Comparison of ENCODE assay signal across 30 cellular contexts in genomic region chr17:66698270-66698669, GRCh38.
"Had no signal": no experiment of that assay in that cellular context is flagged by ENCODE, and none has a peak within 500 bp of the region (broad histone marks: within the 10 kb centered on the region; RNA-seq: fewer than 3 reads in every experiment).

No MANE protein-coding gene starts in this region.

- H3K4me1 ChIP-seq: ascending aorta, breast epithelium had no signal

- H3K27ac Mint-ChIP-seq: activated B cell treated with CpG ODN at 0.5 μM for 24 hours; activated CD4-positive, alpha-beta memory T cell treated with anti-CD3 and anti-CD28 coated beads, Interleukin-2, amount 10 ng/mL, durations not matched to agents 7 days and 5 days; activated CD4-positive, alpha-beta T cell treated with anti-CD3 and anti-CD28 coated beads, Interleukin-2, amount 10 ng/mL, durations not matched to agents 7 days and 5 days; activated naive CD4-positive, alpha-beta T cell treated with anti-CD3 and anti-CD28 coated beads, Interleukin-2, amount 10 ng/mL, durations not matched to agents 7 days and 5 days; activated naive CD8-positive, alpha-beta T cell treated with anti-CD3 and anti-CD28 coated beads, Interleukin-2, amount 10 ng/mL, durations not matched to agents 7 days and 5 days; activated T-helper 2 cell treated with anti-CD3 and anti-CD28 coated beads, Interferon-gamma antibody, Interleukin-2, Interleukin-4, amounts not matched to agents 10 μg/mL and 5 μg/mL and 100 μg/mL, durations not matched to agents 14 hours and 24 hours and 36 hours; brain; dendritic cell treated with granulocyte-macrophage colony-stimulating factor and Interleukin-4, amounts not matched to agents 40 ng/mL and 50 ng/mL, for 4 days; endodermal cell; T-helper 17 cell; T-helper 2 cell treated with Interferon-gamma antibody and Interleukin-4, amounts not matched to agents 5 μg/mL and 100 μg/mL, for 36 hours had no signal

- H3K27ac ChIP-seq: ascending aorta, breast epithelium, cardiac muscle cell, coronary artery, dorsolateral prefrontal cortex, WERI-Rb-1 had no signal

- H3K9me3 ChIP-seq: ascending aorta, breast epithelium had no signal

- H3K36me3 ChIP-seq: ascending aorta, breast epithelium, cardiac muscle cell, WERI-Rb-1 had no signal

- FAIRE-seq: frontal cortex had no signal

- ATAC-seq: activated CD4-positive, CD25-positive, alpha-beta regulatory T cell treated with anti-CD3 and anti-CD28 coated beads, Interleukin-2, amount 50 U/mL, for 24 hours; esophagus mucosa; T-helper 17 cell had no signal

- H3K27me3 ChIP-seq: ascending aorta, breast epithelium, cardiac muscle cell, dorsolateral prefrontal cortex had no signal

- H3K4me3 ChIP-seq: ascending aorta, breast epithelium, cardiac muscle cell, coronary artery, dorsolateral prefrontal cortex had no signal

- DNase-seq: activated B cell treated with CpG ODN at 0.5 μM for 24 hours; activated CD4-positive, alpha-beta memory T cell treated with anti-CD3 and anti-CD28 coated beads, Interleukin-2, amount 10 ng/mL, durations not matched to agents 7 days and 5 days; activated CD4-positive, alpha-beta T cell treated with anti-CD3 and anti-CD28 coated beads for 4 hours; activated CD4-positive, alpha-beta T cell treated with anti-CD3 and anti-CD28 coated beads, Interleukin-2, amount 10 ng/mL, durations not matched to agents 7 days and 5 days; activated CD4-positive, alpha-beta T cell treated with anti-CD3 and anti-CD28 coated beads, Interleukin-2, amount 50 U/mL, for 4 hours; activated CD8-positive, alpha-beta memory T cell treated with anti-CD3 and anti-CD28 coated beads, Interleukin-2, amount 50 U/mL, for 48 hours; activated effector memory CD4-positive, alpha-beta T cell treated with anti-CD3 and anti-CD28 coated beads, Interleukin-2, amount 50 U/mL, for 16 hours; activated naive CD4-positive, alpha-beta T cell treated with anti-CD3 and anti-CD28 coated beads, Interleukin-2, amount 10 ng/mL, durations not matched to agents 7 days and 5 days; activated naive CD8-positive, alpha-beta T cell treated with anti-CD3 and anti-CD28 coated beads, Interleukin-2, amount 10 ng/mL, durations not matched to agents 7 days and 5 days; central memory CD4-positive, alpha-beta T cell; cerebellar nuclear complex; dorsolateral prefrontal cortex; effector memory CD4-positive, alpha-beta T cell; endodermal cell; foreskin fibroblast; T-helper 1 cell; T-helper 17 cell; T1000; WERI-Rb-1 had no signal

- H3K4me1 Mint-ChIP-seq: activated B cell treated with CpG ODN at 0.5 μM for 24 hours; activated CD4-positive, alpha-beta T cell treated with anti-CD3 and anti-CD28 coated beads, Interleukin-2, amount 10 ng/mL, durations not matched to agents 7 days and 5 days; activated naive CD4-positive, alpha-beta T cell treated with anti-CD3 and anti-CD28 coated beads, Interleukin-2, amount 10 ng/mL, durations not matched to agents 7 days and 5 days; activated naive CD8-positive, alpha-beta T cell treated with anti-CD3 and anti-CD28 coated beads, Interleukin-2, amount 10 ng/mL, durations not matched to agents 7 days and 5 days had no signal

- H3K27me3 Mint-ChIP-seq: activated B cell treated with CpG ODN at 0.5 μM for 24 hours; activated CD4-positive, alpha-beta memory T cell treated with anti-CD3 and anti-CD28 coated beads, Interleukin-2, amount 10 ng/mL, durations not matched to agents 7 days and 5 days; activated CD4-positive, alpha-beta T cell treated with anti-CD3 and anti-CD28 coated beads, Interleukin-2, amount 10 ng/mL, durations not matched to agents 7 days and 5 days; activated naive CD4-positive, alpha-beta T cell treated with anti-CD3 and anti-CD28 coated beads, Interleukin-2, amount 10 ng/mL, durations not matched to agents 7 days and 5 days; activated naive CD8-positive, alpha-beta T cell treated with anti-CD3 and anti-CD28 coated beads, Interleukin-2, amount 10 ng/mL, durations not matched to agents 7 days and 5 days; brain; dendritic cell treated with granulocyte-macrophage colony-stimulating factor and Interleukin-4, amounts not matched to agents 40 ng/mL and 50 ng/mL, for 4 days; T-helper 17 cell had no signal

- H3K4me3 Mint-ChIP-seq: activated B cell treated with CpG ODN at 0.5 μM for 24 hours; activated CD4-positive, alpha-beta memory T cell treated with anti-CD3 and anti-CD28 coated beads, Interleukin-2, amount 10 ng/mL, durations not matched to agents 7 days and 5 days; activated CD4-positive, alpha-beta T cell treated with anti-CD3 and anti-CD28 coated beads, Interleukin-2, amount 10 ng/mL, durations not matched to agents 7 days and 5 days; activated naive CD4-positive, alpha-beta T cell treated with anti-CD3 and anti-CD28 coated beads, Interleukin-2, amount 10 ng/mL, durations not matched to agents 7 days and 5 days; activated naive CD8-positive, alpha-beta T cell treated with anti-CD3 and anti-CD28 coated beads, Interleukin-2, amount 10 ng/mL, durations not matched to agents 7 days and 5 days; brain; dendritic cell treated with granulocyte-macrophage colony-stimulating factor and Interleukin-4, amounts not matched to agents 40 ng/mL and 50 ng/mL, for 4 days; endodermal cell; T-helper 17 cell; T-helper 2 cell treated with Interferon-gamma antibody and Interleukin-4, amounts not matched to agents 5 μg/mL and 100 μg/mL, for 36 hours had no signal

- H3K9me3 Mint-ChIP-seq: endodermal cell had no signal
